Comparison of ENCODE assay signal across 27 cellular contexts in genomic region chr15:66290007-66290406, GRCh38.
"Had no signal": no experiment of that assay in that cellular context is flagged by ENCODE, and none has a peak within 500 bp of the region (broad histone marks: within the 10 kb centered on the region; RNA-seq: fewer than 3 reads in every experiment).

No MANE protein-coding gene starts in this region.

- H3K4me3 Mint-ChIP-seq: activated B cell treated with CpG ODN at 0.5 μM for 24 hours; activated T-helper 17 cell treated with anti-CD3 and anti-CD28 coated beads, Interleukin-2, amount 50 U/mL, for 72 hours; stimulated activated effector memory CD8-positive, alpha-beta T cell treated with anti-CD3 and anti-CD28 coated beads, Interleukin-12 subunit alpha, Interleukin-12 subunit beta, amount 100 ng/mL, for 72 hours; T-helper 1 cell treated with Interleukin-12 subunit alpha and Interleukin-12 subunit beta and Interleukin-4 antibody, amounts not matched to agents 30 μg/mL and 1 μg/mL, for 36 hours had no signal

- H3K27ac ChIP-seq: colonic mucosa, epithelial cell of prostate, gastrocnemius medialis, parathyroid adenoma, psoas muscle, sigmoid colon, stomach, thyroid gland, upper lobe of right lung had no signal

- H3K9ac ChIP-seq: parathyroid adenoma had no signal

- H3K36me3 Mint-ChIP-seq: naive B cell had no signal

- H3K27ac Mint-ChIP-seq: activated B cell treated with CpG ODN at 0.5 μM for 24 hours; activated naive CD4-positive, alpha-beta T cell treated with anti-CD3 and anti-CD28 coated beads, Interleukin-2, amount 50 U/mL, for 72 hours; activated T-helper 17 cell treated with anti-CD3 and anti-CD28 coated beads, Interleukin-2, amount 50 U/mL, for 72 hours; stimulated activated effector memory CD8-positive, alpha-beta T cell treated with anti-CD3 and anti-CD28 coated beads, Interleukin-12 subunit alpha, Interleukin-12 subunit beta, amount 100 ng/mL, for 72 hours; T-helper 1 cell treated with Interleukin-12 subunit alpha and Interleukin-12 subunit beta and Interleukin-4 antibody, amounts not matched to agents 30 μg/mL and 1 μg/mL, for 36 hours had no signal

- ATAC-seq: gastrocnemius medialis, left ventricle myocardium superior, psoas muscle, upper lobe of right lung had no signal

- DNase-seq: activated B cell treated with CpG ODN at 0.5 μM for 24 hours; activated CD4-positive, alpha-beta T cell treated with anti-CD3 and anti-CD28 coated beads, Interleukin-2, amount 50 U/mL, for 4 hours; activated gamma-delta T cell treated with Interleukin-2 at 50 U/mL for 16 hours; activated T-cell treated with anti-CD3 and anti-CD28 coated beads for 4 hours; cerebellar nuclear complex; colonic mucosa; effector CD8-positive, alpha-beta T cell; gastrocnemius medialis; glutamatergic neuron; islet precursor cell; left ventricle myocardium superior; naive B cell; occipital lobe; psoas muscle; sigmoid colon; small intestine; stimulated activated CD4-positive, alpha-beta T cell treated with anti-CD3 and anti-CD28 coated beads, Interleukin-4, amount 100 ng/mL, for 24 hours; stomach; SW 1271; thyroid gland; upper lobe of right lung had no signal

- H3K36me3 ChIP-seq: colonic mucosa, gastrocnemius medialis, sigmoid colon, stomach, thyroid gland, upper lobe of right lung had no signal

- H3K9me3 Mint-ChIP-seq: activated B cell treated with CpG ODN at 0.5 μM for 24 hours; activated naive CD4-positive, alpha-beta T cell treated with anti-CD3 and anti-CD28 coated beads, Interleukin-2, amount 50 U/mL, for 72 hours; activated T-helper 17 cell treated with anti-CD3 and anti-CD28 coated beads, Interleukin-2, amount 50 U/mL, for 72 hours; naive B cell; stimulated activated effector memory CD8-positive, alpha-beta T cell treated with anti-CD3 and anti-CD28 coated beads, Interleukin-12 subunit alpha, Interleukin-12 subunit beta, amount 100 ng/mL, for 72 hours; T-helper 1 cell treated with Interleukin-12 subunit alpha and Interleukin-12 subunit beta and Interleukin-4 antibody, amounts not matched to agents 30 μg/mL and 1 μg/mL, for 36 hours had no signal

- H3K27me3 ChIP-seq: colonic mucosa, gastrocnemius medialis, sigmoid colon, stomach, thyroid gland, upper lobe of right lung had no signal

- H3K4me3 ChIP-seq: colonic mucosa, gastrocnemius medialis, psoas muscle, sigmoid colon, stomach, thyroid gland, upper lobe of right lung had no signal

- H3K9me3 ChIP-seq: colonic mucosa, gastrocnemius medialis, psoas muscle, sigmoid colon, stomach, thyroid gland, upper lobe of right lung had no signal

- H3K27me3 Mint-ChIP-seq: activated B cell treated with CpG ODN at 0.5 μM for 24 hours; activated T-helper 17 cell treated with anti-CD3 and anti-CD28 coated beads, Interleukin-2, amount 50 U/mL, for 72 hours; naive B cell had no signal
